ENCODE assay signal across 30 cellular contexts in genomic region chr12:21801522-21802288, GRCh38. TPM values are rescaled to one million over a fixed set of nuclear protein-coding genes. Genes with fewer than 3 reads are reported as not detected.
DNase-seq lines count a peak whose midpoint lies in the region; ATAC-seq, FAIRE-seq and TF ChIP-seq lines count a peak whose summit lies in the region.
"Had no signal": no experiment of that assay in that cellular context is flagged by ENCODE, and none has a peak within 500 bp of the region (broad histone marks: within the 10 kb centered on the region; RNA-seq: fewer than 3 reads in every experiment).

No MANE protein-coding gene starts in this region.

- no peak for FAIRE-seq in HepG2 (lab: Jason Lieb, UNC)

- no peak for TF ChIP-seq EP300 in HepG2 (IDR thresholded peaks at IDR 0.05; ENCODE audit: low read depth in 2 of 2, low read length in 2 of 2)
- TF ChIP-seq EP300 in HepG2 (CRISPR knock-in tag; IDR thresholded peaks at IDR 0.05; ENCODE audit: borderline replicate concordance) = no peak

- TF ChIP-seq RAD21 in liver (IDR thresholded peaks at IDR 0.05) (no peak), HepG2 (CRISPR knock-in tag; IDR thresholded peaks at IDR 0.05) (no peak)

- H3K79me2 ChIP-seq in HepG2 (ENCODE audit: insufficient read depth, low read length) = no peaks in the 10 kb centered on the region

- no peak for DNase-seq in HepG2 (ENCODE audit: low spot score)
- DNase-seq in glomerular visceral epithelial cell (ENCODE audit: extremely low spot score) = peak; percentile 86
- DNase-seq in right lobe of liver = no peak
- DNase-seq in activated naive CD4-positive, alpha-beta T cell treated with Interleukin-2 at 50 U/mL for 16 hours = no peak
- DNase-seq in HUDEP-2 (lab: John Stamatoyannopoulos, UW; ENCODE audit: unreplicated experiment in 76 of 76) = no peak
- DNase-seq in iPS-NIHi7 (ENCODE audit: extremely low spot score) = no peak
- no peak for DNase-seq in activated CD4-positive, CD25-positive, alpha-beta regulatory T cell (lab: John Stamatoyannopoulos, UW)
- DNase-seq: BE2C; CD8-positive, alpha-beta memory T cell; DMS153; GM23248; H7; KBM-7; MV-4-11; NCI-H1105 treated with DMSO at 0.1 percent for 48 hours; NCI-H146; NCI-H1930; NCI-H2107; NCI-H524; NCI-H82; SHP77 had no signal

- H3K4me2 ChIP-seq in HepG2 (ENCODE audit: low read depth, low read length) = no peak overlapping the region

- no peak overlapping the region for H2AFZ ChIP-seq in HepG2 (ENCODE audit: low read length)
- H2AFZ ChIP-seq: GM23248 had no signal

- H3K4me1 ChIP-seq in liver (ENCODE audit: control insufficient read depth in 4 of 4, insufficient read depth in 4 of 4, low read length in 3 of 4) = peaks cover 0 to 14% (median 4%) of the 10 kb centered on the region in 4 donors
- no peaks in the 10 kb centered on the region for H3K4me1 ChIP-seq in HepG2 (ENCODE audit: insufficient read depth, low read length)
- peaks cover 0 to 16% (median 5%) of the 10 kb centered on the region in 4 donors for H3K4me1 ChIP-seq in right lobe of liver

- CTCF ChIA-PET in HepG2 (lab: Yijun Ruan, JAX; ENCODE audit: low intra/inter-chr PET ratio, low total read pairs) = no interaction called here

- in situ Hi-C loops in HepG2 (cut with HindIII; ENCODE audit: extremely low pct_ligation_motif_present, low pct_unique_long_range_greater_than_20kb) = no loop called here

- no peak for TF ChIP-seq CTCF in liver (IDR thresholded peaks at IDR 0.05; ENCODE audit: low read depth, low read length, missing input control)
- no peak for TF ChIP-seq CTCF in HepG2 (CRISPR knock-in tag; IDR thresholded peaks at IDR 0.05)
- no peak for TF ChIP-seq CTCF in right lobe of liver (IDR thresholded peaks at IDR 0.05)

- H3K9ac ChIP-seq in liver (ENCODE audit: low read depth in 1 of 2, low read length in 2 of 2) = no peak overlapping the region
- H3K9ac ChIP-seq in HepG2 (ENCODE audit: insufficient read depth, low read depth, low read length) = no peak overlapping the region
- H3K9ac ChIP-seq: GM23248 had no signal

- no peaks in the 10 kb centered on the region for H4K20me1 ChIP-seq in HepG2 (ENCODE audit: insufficient read depth, low read length)

- H3K27ac ChIP-seq in liver (ENCODE audit: low read depth in 1 of 2, low read length in 2 of 2) = no peak overlapping the region
- no peak overlapping the region for H3K27ac ChIP-seq in HepG2 (ENCODE audit: extremely low read length, insufficient read depth, low read length)
- peak overlapping the region in 1 of 3 donors; percentile 31 for H3K27ac ChIP-seq in right lobe of liver
- H3K27ac ChIP-seq: 22Rv1, GM23248, RWPE1 had no signal

- ATAC-seq in HepG2 (no peak), right lobe of liver (peak; percentile 70 to 79 (median 75))

- H3K4me3 ChIP-seq in liver (ENCODE audit: low read depth in 1 of 3, low read length in 3 of 3) = no peak overlapping the region
- no peak overlapping the region for H3K4me3 ChIP-seq in HepG2 (replicated peaks in 1 of 3; ENCODE audit: insufficient read depth in 1 of 3, low read depth in 2 of 3, low read length in 3 of 3)
- H3K4me3 ChIP-seq in right lobe of liver = no peak overlapping the region
- H3K4me3 ChIP-seq: GM23248 had no signal

- H3K27me3 ChIP-seq in liver (ENCODE audit: control insufficient read depth in 4 of 4, insufficient read depth in 4 of 4, low read length in 3 of 4) (no peaks in the 10 kb centered on the region), HepG2 (ENCODE audit: control insufficient read depth in 1 of 2, insufficient read depth in 2 of 2, low read length in 2 of 2) (no peaks in the 10 kb centered on the region), right lobe of liver (no peaks in the 10 kb centered on the region)
- H3K27me3 ChIP-seq: BE2C had no signal

- WGBS in liver = 50% methylated on average over 4 of the region's 4 CpGs
- WGBS in HepG2 (ENCODE audit: low lambda C conversion rate) = 2% methylated on average over 4 of the region's 4 CpGs
- WGBS in right lobe of liver (ENCODE audit: insufficient coverage, low coverage, low lambda C conversion rate, missing lambda C conversion rate) = 35% methylated on average over 4 of the region's 4 CpGs

- peaks cover 0 to 13% (median 8%) of the 10 kb centered on the region in 4 donors for H3K36me3 ChIP-seq in liver (ENCODE audit: control insufficient read depth in 4 of 4, insufficient read depth in 3 of 4, low read depth in 1 of 4, low read length in 3 of 4)
- no peaks in the 10 kb centered on the region for H3K36me3 ChIP-seq in HepG2 (replicated peaks in 1 of 2; ENCODE audit: control insufficient read depth in 1 of 2, insufficient read depth in 2 of 2, low read length in 2 of 2)
- H3K36me3 ChIP-seq in right lobe of liver = no peaks in the 10 kb centered on the region

- POLR2A ChIA-PET in HepG2 (lab: Yijun Ruan, JAX) = no interaction called here

- H3K9me3 ChIP-seq in liver (ENCODE audit: control insufficient read depth in 4 of 4, low read length in 3 of 4) (no peaks in the 10 kb centered on the region), HepG2 (ENCODE audit: low read length) (peaks cover 6% of the 10 kb centered on the region; the same call in 1 of the 2 replicates), right lobe of liver (no peaks in the 10 kb centered on the region)
- H3K9me3 ChIP-seq: BE2C had no signal

- no TSS peak for BruUV-seq in HepG2 (replicated peaks; lab: Mats Ljungman, UMichigan)

- TF ChIP-seq POLR2A in HepG2 (IDR thresholded peaks at IDR 0.05; ENCODE audit: insufficient read depth in 1 of 2, low read depth in 2 of 2, low read length in 2 of 2) (no peak), right lobe of liver (IDR thresholded peaks at IDR 0.05) (no peak)

- intact Hi-C loops in HepG2 (cut with micrococcal nuclease; ENCODE audit: unreplicated experiment) = no loop called here
- intact Hi-C loops in right lobe of liver (cut with DNase I) = no loop called here

TF ChIP-seq in liver, 16 proteins besides CTCF, POLR2A, EP300 and RAD21 (continues in another document):
- TF ChIP-seq EGR1 (IDR thresholded peaks at IDR 0.05; ENCODE audit: low read depth in 2 of 2) = no peak
- TF ChIP-seq GABPA (IDR thresholded peaks at IDR 0.05 in 1 of 2, conservative IDR thresholded peaks at IDR 0.05 in 1 of 2) = no peak
- TF ChIP-seq, protein P1, sequence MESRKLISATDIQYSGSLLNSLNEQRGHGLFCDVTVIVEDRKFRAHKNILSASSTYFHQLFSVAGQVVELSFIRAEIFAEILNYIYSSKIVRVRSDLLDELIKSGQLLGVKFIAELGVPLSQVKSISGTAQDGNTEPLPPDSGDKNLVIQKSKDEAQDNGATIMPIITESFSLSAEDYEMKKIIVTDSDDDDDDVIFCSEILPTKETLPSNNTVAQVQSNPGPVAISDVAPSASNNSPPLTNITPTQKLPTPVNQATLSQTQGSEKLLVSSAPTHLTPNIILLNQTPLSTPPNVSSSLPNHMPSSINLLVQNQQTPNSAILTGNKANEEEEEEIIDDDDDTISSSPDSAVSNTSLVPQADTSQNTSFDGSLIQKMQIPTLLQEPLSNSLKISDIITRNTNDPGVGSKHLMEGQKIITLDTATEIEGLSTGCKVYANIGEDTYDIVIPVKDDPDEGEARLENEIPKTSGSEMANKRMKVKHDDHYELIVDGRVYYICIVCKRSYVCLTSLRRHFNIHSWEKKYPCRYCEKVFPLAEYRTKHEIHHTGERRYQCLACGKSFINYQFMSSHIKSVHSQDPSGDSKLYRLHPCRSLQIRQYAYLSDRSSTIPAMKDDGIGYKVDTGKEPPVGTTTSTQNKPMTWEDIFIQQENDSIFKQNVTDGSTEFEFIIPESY (IDR thresholded peaks at IDR 0.05) = no peak

TF ChIP-seq in HepG2, 621 proteins besides CTCF, POLR2A, EP300 and RAD21 (continues in another document):
- TF ChIP-seq ZFP82 (CRISPR knock-in tag; IDR thresholded peaks at IDR 0.05; ENCODE audit: borderline replicate concordance) (no peak), ZNF720 (CRISPR knock-in tag; IDR thresholded peaks at IDR 0.05) (no peak), ZNF282 (IDR thresholded peaks at IDR 0.05; ENCODE audit: partially characterized antibody) (no peak)

RNA-seq across cellular contexts. Expression of gene KCNJ8, which starts 27.2 kb away (rescaled TPM):
- total RNA-seq in liver (10 to 100 TPM; 10.9 to 44.2 TPM), HepG2 (2016; rRNA removed; fragmentation: Illumina TruSeq; extraction: Trizol) (not detected in 2 replicates), right lobe of liver (10 to 100 TPM in 5 of 6 experiments, 1 to 10 TPM in 1; 9.1 to 37.5 (median 25.4) TPM)
- polyA plus RNA-seq in liver (10 to 100 TPM; 24.2 to 30.3 TPM), HepG2 (2011; rRNA removed) (not detected in 2 replicates)
- total RNA-seq in HepG2 (2016; cell fraction: cytosol; rRNA removed; fragmentation: Illumina TruSeq; extraction: Trizol; ENCODE audit: low read depth) = not detected in 2 replicates
- not detected in 2 replicates for total RNA-seq in HepG2 (2016; cell fraction: insoluble cytoplasmic fraction; rRNA removed; fragmentation: Illumina TruSeq; extraction: Trizol)
- total RNA-seq in HepG2 (2016; cell fraction: membrane; rRNA removed; fragmentation: Illumina TruSeq; extraction: Trizol) = not detected in 2 replicates
- not detected in 2 replicates for total RNA-seq in HepG2 (2016; cell fraction: nucleus; rRNA removed; fragmentation: Illumina TruSeq; extraction: Trizol)
- not detected in 2 replicates for polyA plus RNA-seq in HepG2 (2011; cell fraction: cytosol; rRNA removed)
- not detected in 2 replicates for polyA plus RNA-seq in HepG2 (2011; cell fraction: nucleus; rRNA removed)
- polyA plus RNA-seq in HepG2 (2012) = not detected in 2 replicates
- not detected in 2 replicates for polyA plus RNA-seq in HepG2 (2016; cell fraction: cytosol; fragmentation: Illumina TruSeq; extraction: Trizol; ENCODE audit: low read depth)
- not detected in 2 replicates for polyA plus RNA-seq in HepG2 (2016; cell fraction: insoluble cytoplasmic fraction; fragmentation: Illumina TruSeq; extraction: Trizol; ENCODE audit: low read depth)
- polyA plus RNA-seq in HepG2 (2016; cell fraction: membrane; fragmentation: Illumina TruSeq; extraction: Trizol; ENCODE audit: low read depth) = not detected in 2 replicates
- polyA plus RNA-seq in HepG2 (2016; cell fraction: nucleus; fragmentation: Illumina TruSeq; extraction: Trizol; ENCODE audit: insufficient read depth, low read depth) = not detected in 2 replicates
- not detected in 2 replicates for polyA minus RNA-seq in HepG2 (2011; rRNA and poly(A)+ RNA removed; ENCODE audit: low replicate concordance)
- polyA minus RNA-seq in HepG2 (2011; cell fraction: cytosol; rRNA and poly(A)+ RNA removed) = not detected in 2 replicates
- not detected in 2 replicates for polyA minus RNA-seq in HepG2 (2011; cell fraction: nucleus; rRNA and poly(A)+ RNA removed)
- total RNA-seq: CD8-positive, alpha-beta memory T cell; Daoy; G401; HT-29; MCF 10A; SK-MEL-5 had no signal
- polyA plus RNA-seq: CD14-positive monocyte; CD8-positive, alpha-beta memory T cell had no signal

Comparison
In these comparisons a context has a peak if more than half of its experiments do, and no peak if none do; other contexts are left out.
1. RNA of gene KCNJ8, which starts 27.2 kb away (total RNA-seq): 10.9 to 44.2 TPM in liver and 9.1 to 37.5 TPM in right lobe of liver; not detected in HepG2; every median in the first group is over 10 times any median in the second.